8 cellular contexts compared by ENCODE assay signal in the genomic region with DNA sequence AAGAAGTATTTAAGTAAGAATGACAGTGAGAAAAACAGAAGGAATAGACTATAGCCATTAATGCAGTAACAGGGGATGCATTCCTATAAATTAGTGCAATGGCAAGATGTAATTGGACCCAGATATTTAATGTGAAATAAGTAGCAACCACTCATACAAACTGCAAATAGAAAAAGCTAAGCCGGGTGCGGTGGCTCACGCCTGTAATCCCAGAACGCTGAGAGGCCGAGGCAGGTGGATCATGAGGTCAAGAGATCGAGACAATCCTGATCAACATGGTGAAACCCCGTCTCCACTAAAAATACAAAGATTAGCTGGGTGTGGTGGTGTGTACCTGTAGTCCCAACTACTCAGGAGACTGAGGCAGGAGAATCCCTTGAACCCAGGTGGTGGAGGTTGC.
"Had no signal": no experiment of that assay in that cellular context is flagged by ENCODE, and none has a peak within 500 bp of the region (broad histone marks: within the 10 kb centered on the region; RNA-seq: fewer than 3 reads in every experiment).

No MANE protein-coding gene starts in this region.

- ATAC-seq: HCT116, K562 had no signal

- DNase-seq: GM23248, GOT3, H7, HFFc6, IMR-90 had no signal

- H3K4me3 ChIP-seq: GM23248, HAP-1, K562 had no signal

- H3K9me3 ChIP-seq: HAP-1 had no signal

- H2AFZ ChIP-seq: GM23248 had no signal

- H3K36me3 ChIP-seq: HAP-1 had no signal

- H3K9ac ChIP-seq: GM23248 had no signal

- H3K27ac ChIP-seq: GM23248 had no signal
